30 cellular contexts compared by ENCODE assay signal in the genomic region with DNA sequence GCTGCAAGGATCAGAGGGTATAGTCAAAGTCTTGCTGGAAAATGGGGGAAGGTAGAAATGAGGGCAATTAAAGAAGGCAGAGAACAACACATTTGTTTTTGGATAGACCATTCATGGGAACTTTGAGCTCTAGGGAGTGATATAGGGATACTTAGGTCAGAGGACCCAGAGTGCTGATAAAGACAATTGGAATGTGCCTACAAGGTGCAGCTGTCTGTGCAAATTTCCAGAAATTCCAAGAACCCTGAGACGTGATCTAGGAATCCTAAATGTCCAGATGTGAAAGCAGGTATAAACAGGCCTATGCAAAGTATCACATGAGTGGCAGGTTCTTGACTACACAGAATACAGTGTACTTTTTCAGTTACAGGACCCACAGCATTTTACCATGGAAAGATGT. TPM values are rescaled to one million over a fixed set of nuclear protein-coding genes. Genes with fewer than 3 reads are reported as not detected.
A peak's percentile ranks its signal among the peaks of the same experiment; 100 is the strongest.
DNase-seq lines count a peak whose midpoint lies in the region; FAIRE-seq and TF ChIP-seq lines count a peak whose summit lies in the region.
"Had no signal": no experiment of that assay in that cellular context is flagged by ENCODE, and none has a peak within 500 bp of the region (broad histone marks: within the 10 kb centered on the region; RNA-seq: fewer than 3 reads in every experiment).

No MANE protein-coding gene starts in this region.

- H3K27me3 ChIP-seq in left ventricle myocardium inferior (ENCODE audit: low read depth) (no peaks in the 10 kb centered on the region), GM23248 (replicated peaks; ENCODE audit: insufficient read depth) (no peaks in the 10 kb centered on the region)
- H3K27me3 ChIP-seq: right atrium auricular region, testis, uterus had no signal

- WGBS in GM23248 (ENCODE audit: low coverage in 1 of 2, low lambda C conversion rate in 2 of 2, missing lambda C conversion rate in 2 of 2), 2 experiments, result 86 to 100% methylated on average over 1 of the region's 1 CpG

- no peaks in the 10 kb centered on the region for H4K20me1 ChIP-seq in GM23248 (ENCODE audit: insufficient read depth)

- H2AFZ ChIP-seq in GM23248, result no peak overlapping the region
- H2AFZ ChIP-seq: parathyroid adenoma had no signal

- H3K36me3 ChIP-seq in left ventricle myocardium inferior, result no peaks in the 10 kb centered on the region
- H3K36me3 ChIP-seq in GM23248 (ENCODE audit: low read depth), result no peaks in the 10 kb centered on the region
- H3K36me3 ChIP-seq: right atrium auricular region, uterus had no signal

- no peak overlapping the region for H3K4me2 ChIP-seq in GM23248 (ENCODE audit: unreplicated experiment)

- no peak for TF ChIP-seq CTCF in left ventricle myocardium inferior (IDR thresholded peaks at IDR 0.05; ENCODE audit: borderline replicate concordance)
- TF ChIP-seq CTCF in VCaP (conservative IDR thresholded peaks at IDR 0.05), result no peak

- H3K27ac ChIP-seq in left ventricle myocardium inferior (replicated peaks), result peak overlapping the region; percentile 39
- H3K27ac ChIP-seq in VCaP, result peak overlapping the region; percentile 1; the same call in 1 of the 2 replicates
- H3K27ac ChIP-seq in GM23248, result no peak overlapping the region
- H3K27ac ChIP-seq: parathyroid adenoma, right atrium auricular region, testis, uterus had no signal

- H3K4me1 ChIP-seq in left ventricle myocardium inferior (peaks cover 85% of the 10 kb centered on the region), GM23248 (ENCODE audit: insufficient read depth) (peaks cover 17% of the 10 kb centered on the region)
- H3K4me1 ChIP-seq: parathyroid adenoma, testis, uterus had no signal

- DNase-seq in left ventricle myocardium inferior, result no peak
- DNase-seq in cardiac septum (ENCODE audit: low spot score), result no peak
- DNase-seq in kidney tubule cell (ENCODE audit: low spot score), result peak; percentile 71
- peak; percentile 34 for DNase-seq in urothelium cell line (ENCODE audit: low spot score)
- no peak for DNase-seq in NK-92 treated with Interleukin-12 subunit alpha and Interleukin-12 subunit beta, amount 100 ng/mL, for 24 hours (lab: John Stamatoyannopoulos, UW)
- no peak for DNase-seq in GM23248
- DNase-seq in midbrain (lab: John Stamatoyannopoulos, UW), result no peak
- DNase-seq: activated CD4-positive, alpha-beta T cell treated with anti-CD3 and anti-CD28 coated beads for 48 hours; AML-193; anterior cingulate cortex; CD4-positive, alpha-beta T cell; central memory CD4-positive, alpha-beta T cell; cortex of kidney; DMS79 treated with DMSO at 0.1 percent for 48 hours; GOT3; head of caudate nucleus; kidney; NCI-H1105; NCI-H1930; NCI-H524 treated with DMSO at 0.1 percent for 48 hours; SIG-M5; stimulated activated CD4-positive, alpha-beta T cell treated with anti-CD3 and anti-CD28 coated beads, Interleukin-1b, Interleukin-23, amount 100 ng/mL, for 48 hours; stimulated activated naive CD8-positive, alpha-beta T cell treated with anti-CD3 and anti-CD28 coated beads, Interleukin-15, Interleukin-2, amounts not matched to agents 100 U/mL and 50 U/mL, for 24 hours; testis; uterus had no signal

- intact Hi-C loops in left ventricle myocardium inferior (cut with micrococcal nuclease), result no loop called here
- intact Hi-C loops in cardiac septum (cut with DNase I), result no loop called here

- H3K4me3 ChIP-seq in left ventricle myocardium inferior (no peak overlapping the region), GM23248 (no peak overlapping the region)
- H3K4me3 ChIP-seq: K562, right atrium auricular region, testis, uterus had no signal

- peaks cover 9% of the 10 kb centered on the region for H3F3A ChIP-seq in GM23248 (ENCODE audit: insufficient read depth)

- H3K9ac ChIP-seq in GM23248, result no peak overlapping the region
- H3K9ac ChIP-seq: parathyroid adenoma had no signal

- no peaks in the 10 kb centered on the region for H3K9me2 ChIP-seq in GM23248 (ENCODE audit: insufficient read depth)

- peaks cover 91% of the 10 kb centered on the region for H3K79me2 ChIP-seq in GM23248 (ENCODE audit: insufficient read depth)

- no peak for FAIRE-seq in urothelium cell line (lab: Jason Lieb, UNC)
- FAIRE-seq: A204.1, K562 had no signal

- H3K9me3 ChIP-seq in left ventricle myocardium inferior (replicated peaks) (no peaks in the 10 kb centered on the region), GM23248 (ENCODE audit: low read depth) (no peaks in the 10 kb centered on the region)
- H3K9me3 ChIP-seq: right atrium auricular region, testis, uterus had no signal

- in situ Hi-C loops in GM23248 (cut with MboI), result no loop called here

RNA-seq across cellular contexts. Expression of gene FNIP2, which starts 24.2 kb away (rescaled TPM):
- total RNA-seq in left ventricle myocardium inferior (44.0 TPM), cardiac septum (38.5 TPM)
- 14.4 and 22.4 TPM in 2 replicates for total RNA-seq in GM23248 (2014; rRNA removed; shearing (Covaris generic))
- 1.8 TPM in 2 replicates for polyA plus RNA-seq in GM23248 (2016; fragmentation: Nextera tagmentation; extraction: Ambion mirVana)

Comparison
In these comparisons a context has a peak if more than half of its experiments do, and no peak if none do; other contexts are left out.
1. DNase-seq: peak in kidney tubule cell (single experiment) and urothelium cell line (single experiment); none in left ventricle myocardium inferior (single experiment), cardiac septum (single experiment), NK-92 treated with Interleukin-12 subunit alpha and Interleukin-12 subunit beta, amount 100 ng/mL, for 24 hours (single experiment), GM23248 (single experiment) and midbrain (single experiment).